Comparison of ENCODE assay signal across 21 cellular contexts in the genomic region with DNA sequence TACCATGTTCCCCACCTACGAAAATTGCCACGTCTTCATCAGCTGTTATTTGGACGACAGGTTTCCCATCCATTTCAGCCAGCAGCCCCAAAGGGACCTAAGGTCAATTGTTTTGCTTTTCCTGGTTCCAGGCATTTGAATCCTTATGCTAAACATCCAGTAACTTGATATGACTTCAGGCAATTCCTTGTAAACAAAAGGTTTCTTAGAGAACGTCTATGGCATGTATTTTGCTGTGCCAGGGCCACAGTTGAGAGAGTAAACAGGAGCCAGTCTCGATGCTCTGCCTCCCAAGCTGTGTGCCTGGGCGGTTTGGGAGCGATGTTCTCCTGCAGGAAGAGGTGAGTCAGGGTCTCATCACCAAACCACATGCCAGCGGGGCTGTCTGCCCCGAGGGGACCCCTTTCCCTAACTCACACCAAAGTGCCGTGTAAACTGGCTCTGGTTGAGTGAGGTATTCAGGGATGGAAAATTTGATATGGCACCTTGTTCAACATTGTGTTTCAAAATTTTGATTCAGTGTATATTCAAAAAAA. TPM values are rescaled to one million over a fixed set of nuclear protein-coding genes. Genes with fewer than 3 reads are reported as not detected.
DNase-seq lines count a peak whose midpoint lies in the region; ATAC-seq, FAIRE-seq and TF ChIP-seq lines count a peak whose summit lies in the region.
"Had no signal": no experiment of that assay in that cellular context is flagged by ENCODE, and none has a peak within 500 bp of the region (broad histone marks: within the 10 kb centered on the region; RNA-seq: fewer than 3 reads in every experiment).

No MANE protein-coding gene starts in this region.

- H3K9me3 ChIP-seq in HUES64 (ENCODE audit: insufficient read depth, low read depth, low read length) = no peaks in the 10 kb centered on the region
- H3K9me3 ChIP-seq: Caco-2, Peyer's patch had no signal

- no peaks in the 10 kb centered on the region for H3K36me3 Mint-ChIP-seq in type B pancreatic cell

- H3K27me3 Mint-ChIP-seq in type B pancreatic cell = peaks cover 3% of the 10 kb centered on the region

- no peak for TF ChIP-seq CTCF in bronchial epithelial cell (IDR thresholded peaks at IDR 0.05; ENCODE audit: insufficient read depth, low read length, severe bottlenecking)
- TF ChIP-seq CTCF in type B pancreatic cell (conservative IDR thresholded peaks at IDR 0.05) = no peak

- no peak for ATAC-seq in GM19328 (IDR thresholded peaks at IDR 0.05; ENCODE audit: unreplicated experiment)

- H3K4me3 Mint-ChIP-seq in type B pancreatic cell = no peak overlapping the region

- peaks cover 46% of the 10 kb centered on the region for H3K4me1 ChIP-seq in HUES64 (ENCODE audit: insufficient read depth, low read length)

- H3K36me3 ChIP-seq in HUES64 (ENCODE audit: insufficient read depth, low read length) = no peaks in the 10 kb centered on the region
- no peaks in the 10 kb centered on the region for H3K36me3 ChIP-seq in bronchial epithelial cell (ENCODE audit: control insufficient read depth, insufficient read depth, low read length)
- H3K36me3 ChIP-seq: Peyer's patch had no signal

- H3K27ac ChIP-seq in HUES64 (ENCODE audit: low read depth, low read length) = peak overlapping the region; percentile 65

- peak; percentile 45 for DNase-seq in Daoy (ENCODE audit: low read depth)
- DNase-seq in bronchial epithelial cell (ENCODE audit: low read depth) = peak; percentile 33
- peak; percentile 34 for DNase-seq in kidney tubule cell (ENCODE audit: low spot score)
- no peak for DNase-seq in NCI-H1105 treated with DMSO at 0.1 percent for 48 hours (lab: John Stamatoyannopoulos, UW)
- no peak for DNase-seq in HuH-7.5 (ENCODE audit: low spot score)
- DNase-seq in type B pancreatic cell (ENCODE audit: extremely low spot score, unreplicated experiment) = no peak
- DNase-seq: Caco-2, DMS153, EL, IMR-90, MV-4-11, NCI-H1436 treated with DMSO at 0.1 percent for 48 hours, NCI-H2029 treated with DMSO at 0.1 percent for 48 hours, NCI-H510A treated with DMSO at 0.1 percent for 48 hours, Peyer's patch, SHP77 had no signal

- H3K27ac Mint-ChIP-seq in type B pancreatic cell = no peak overlapping the region

- H3K4me3 ChIP-seq in HUES64 (ENCODE audit: low read length) (no peak overlapping the region), bronchial epithelial cell (ENCODE audit: low read depth, low read length) (no peak overlapping the region)
- H3K4me3 ChIP-seq: Peyer's patch had no signal

- FAIRE-seq in bronchial epithelial cell (lab: Jason Lieb, UNC) = no peak
- FAIRE-seq: GM19239 had no signal

- H3K27me3 ChIP-seq in HUES64 (ENCODE audit: insufficient read depth, low read length) = no peaks in the 10 kb centered on the region
- peaks cover 2% of the 10 kb centered on the region for H3K27me3 ChIP-seq in bronchial epithelial cell (ENCODE audit: control insufficient read depth, insufficient read depth, low read length)
- H3K27me3 ChIP-seq: Peyer's patch had no signal

- no peak overlapping the region for H3K9ac ChIP-seq in HUES64 (ENCODE audit: low read depth, low read length)

- H3K9me3 Mint-ChIP-seq in type B pancreatic cell = no peaks in the 10 kb centered on the region

- WGBS in HUES64 = 68% methylated on average over 9 of the region's 10 CpGs

- H3K4me1 Mint-ChIP-seq in type B pancreatic cell (ENCODE audit: unreplicated experiment) = no peaks in the 10 kb centered on the region

RNA-seq across cellular contexts. Expression of a gene that starts 12.9 kb away (rescaled TPM):
- total RNA-seq in Daoy (2014; rRNA removed; shearing (Covaris generic)) = not detected in 2 replicates
- not detected for polyA plus RNA-seq in HUES64 (2013, experiment 1 of 2)
- 0.19 TPM for polyA plus RNA-seq in HUES64 (2013, experiment 2 of 2)
- not detected in 2 replicates for total RNA-seq in bronchial epithelial cell
- not detected in 2 replicates for total RNA-seq in type B pancreatic cell (ENCODE audit: low replicate concordance)
- total RNA-seq: A673; Caco-2; IMR-90; Peyer's patch; T-helper 1 cell treated with Interleukin-12 subunit alpha and Interleukin-12 subunit beta and Interleukin-4 antibody, amounts not matched to agents 30 ng/mL and 1 ng/mL, for 36 hours had no signal
- polyA plus RNA-seq: IMR-90 had no signal

Comparison
In these comparisons a context has a peak if more than half of its experiments do, and no peak if none do; other contexts are left out.
1. DNase-seq: peak in Daoy (single experiment), bronchial epithelial cell (single experiment) and kidney tubule cell (single experiment); none in NCI-H1105 treated with DMSO at 0.1 percent for 48 hours (single experiment), HuH-7.5 (single experiment) and type B pancreatic cell (single experiment).